In genomic region chr7:42597296-42597695, GRCh38 we compare ENCODE assay signal across 25 cellular contexts.
"Had no signal": no experiment of that assay in that cellular context is flagged by ENCODE, and none has a peak within 500 bp of the region (broad histone marks: within the 10 kb centered on the region; RNA-seq: fewer than 3 reads in every experiment).

No MANE protein-coding gene starts in this region.

- H3K27ac Mint-ChIP-seq: endodermal cell; immature natural killer cell; natural killer cell treated with Interleukin-12 subunit alpha and Interleukin-12 subunit beta and Interleukin-15 and Interleukin-18, amount 100 ng/mL, for 72 hours; neural progenitor cell had no signal

- DNase-seq: effector CD4-positive, alpha-beta T cell; endodermal cell; glutamatergic neuron; immature natural killer cell; kidney; left cardiac atrium; left ventricle myocardium inferior; lower lobe of right lung; mesenchymal stem cell; midbrain; nucleus accumbens; ovary; small intestine; stimulated activated CD4-positive, alpha-beta T cell treated with anti-CD3 and anti-CD28 coated beads, Interleukin-12 subunit alpha, Interleukin-12 subunit beta, amount 100 ng/mL, for 4 hours; stimulated activated naive CD4-positive, alpha-beta T cell; stomach; substantia nigra; trophoblast cell had no signal

- H3K4me1 Mint-ChIP-seq: endodermal cell, immature natural killer cell, neural progenitor cell had no signal

- H2AFZ ChIP-seq: neural progenitor cell had no signal

- ATAC-seq: gastroesophageal sphincter; left cardiac atrium; lower lobe of right lung; natural killer cell treated with Interleukin-12 subunit alpha and Interleukin-12 subunit beta and Interleukin-15 and Interleukin-18, amount 100 ng/mL, for 72 hours had no signal

- H3K4me3 ChIP-seq: coronary artery, esophagus muscularis mucosa, gastroesophageal sphincter, left ventricle myocardium inferior, lower lobe of right lung, neural progenitor cell, ovary, right atrium auricular region, stomach had no signal

- H3K4me3 Mint-ChIP-seq: endodermal cell; immature natural killer cell; natural killer cell treated with Interleukin-12 subunit alpha and Interleukin-12 subunit beta and Interleukin-15 and Interleukin-18, amount 100 ng/mL, for 72 hours; neural progenitor cell had no signal

- H3K27me3 ChIP-seq: esophagus muscularis mucosa, gastroesophageal sphincter, neural progenitor cell, ovary, right atrium auricular region, stomach had no signal

- H3K4me2 ChIP-seq: neural progenitor cell had no signal

- H3K4me1 ChIP-seq: esophagus muscularis mucosa, gastroesophageal sphincter, left ventricle myocardium inferior, lower lobe of right lung, neural progenitor cell, right atrium auricular region, stomach had no signal

- H3K36me3 Mint-ChIP-seq: immature natural killer cell; natural killer cell treated with Interleukin-12 subunit alpha and Interleukin-12 subunit beta and Interleukin-15 and Interleukin-18, amount 100 ng/mL, for 72 hours; neural progenitor cell had no signal

- H3K27ac ChIP-seq: coronary artery, esophagus muscularis mucosa, gastroesophageal sphincter, left ventricle myocardium inferior, lower lobe of right lung, neural progenitor cell, ovary, right atrium auricular region, stomach had no signal

- H3K9ac ChIP-seq: neural progenitor cell had no signal

- H3K9me3 ChIP-seq: lower lobe of right lung, ovary, stomach had no signal

- FAIRE-seq: endothelial cell of umbilical vein, kidney, small intestine had no signal

- H3K36me3 ChIP-seq: esophagus muscularis mucosa, gastroesophageal sphincter, left ventricle myocardium inferior, lower lobe of right lung, neural progenitor cell, ovary, right atrium auricular region, stomach had no signal
